ENCODE assay signal across 8 cellular contexts in the genomic region with DNA sequence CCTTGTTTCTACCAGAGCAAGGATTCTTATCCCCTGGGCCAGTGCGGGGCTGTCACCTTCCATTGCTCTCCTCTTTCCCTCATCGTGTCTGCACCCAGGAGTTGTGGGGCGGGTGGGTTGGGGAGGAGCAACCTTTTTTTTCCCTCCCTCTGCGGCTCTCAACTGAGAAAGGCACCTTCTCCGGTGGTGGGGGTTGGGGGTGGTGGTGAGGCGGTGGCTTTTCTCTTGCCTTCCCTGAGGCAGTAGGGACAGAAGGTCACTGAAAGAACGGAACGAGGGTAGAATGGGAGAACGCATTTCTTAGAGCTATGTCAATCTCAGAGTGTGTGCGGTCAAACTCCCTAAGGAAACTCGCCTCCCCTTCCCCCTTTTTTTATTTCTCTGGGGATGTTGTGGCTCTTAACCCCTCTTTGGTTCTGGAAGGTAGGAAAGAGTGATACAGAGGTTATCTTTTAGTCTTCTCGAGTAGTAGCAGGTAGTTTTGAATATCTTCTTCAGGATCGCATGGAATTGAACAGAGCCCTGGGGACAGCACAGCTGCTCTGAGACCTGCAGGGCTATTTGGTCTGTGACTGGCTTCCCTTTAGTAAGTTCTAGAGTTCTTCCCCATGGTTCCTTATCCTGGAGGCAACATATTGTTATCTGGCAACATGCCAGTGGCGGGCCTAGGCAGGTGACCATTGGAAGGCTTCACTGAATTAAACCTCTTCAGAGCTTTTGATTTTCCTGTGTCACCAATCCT. TPM values are rescaled to one million over a fixed set of nuclear protein-coding genes. Genes with fewer than 3 reads are reported as not detected.
DNase-seq lines count a peak whose midpoint lies in the region; ATAC-seq and TF ChIP-seq lines count a peak whose summit lies in the region.

No MANE protein-coding gene starts in this region.

- H3K4me3 ChIP-seq in iPS-20b (ENCODE audit: low read length) (peak overlapping the region; percentile 93), skin epidermis (peak overlapping the region; percentile 78 to 97 (median 86))

- no peak overlapping the region for H3K27ac ChIP-seq in iPS-20b (ENCODE audit: low read length)
- peak overlapping the region; percentile 93 to 100 (median 99) for H3K27ac ChIP-seq in skin epidermis

- DNase-seq in DMS79 treated with DMSO at 0.1 percent for 48 hours (lab: John Stamatoyannopoulos, UW) (peak; percentile 2), LHCN-M2 (ENCODE audit: low read depth) (peak; percentile 34), T-helper 9 cell (peak; percentile 45), astrocyte of the hippocampus (ENCODE audit: low read depth, low spot score) (peak; percentile 50), omental fat pad (ENCODE audit: low spot score) (no peak)

- peaks cover 3% of the 10 kb centered on the region; the same call in 1 of the 2 replicates for H3K36me3 ChIP-seq in iPS-20b (ENCODE audit: insufficient read depth, low read depth, low read length)

- H3K9me3 ChIP-seq in iPS-20b (ENCODE audit: insufficient read depth, low read depth, low read length) = no peaks in the 10 kb centered on the region

- no peaks in the 10 kb centered on the region for H3K27me3 ChIP-seq in iPS-20b (ENCODE audit: insufficient read depth, low read length)

- ATAC-seq in omental fat pad (ENCODE audit: low FRiP score) (no peak), GM21381 (IDR thresholded peaks at IDR 0.05; ENCODE audit: unreplicated experiment) (no peak)

- H3K9ac ChIP-seq in iPS-20b (ENCODE audit: low read depth, low read length) = peak overlapping the region; percentile 95

- H3K4me1 ChIP-seq in iPS-20b (ENCODE audit: insufficient read depth, low read length) = peaks cover 17% of the 10 kb centered on the region

- TF ChIP-seq CTCF in omental fat pad (IDR thresholded peaks at IDR 0.05) = no peak

RNA-seq across cellular contexts. Expression of gene CLTC, which starts 1.0 kb away (rescaled TPM):
- 389 and 434 TPM in 2 replicates for total RNA-seq in LHCN-M2 (2014; rRNA removed)
- 157 TPM for polyA plus RNA-seq in LHCN-M2 (2012)
- total RNA-seq in omental fat pad = 100 to 1,000 TPM; 217 to 241 (median 230) TPM

RNA-seq across cellular contexts. Expression of gene DHX40, which starts 55.3 kb away (rescaled TPM):
- 39.2 and 39.7 TPM in 2 replicates for total RNA-seq in LHCN-M2 (2014; rRNA removed)
- 11.9 TPM for polyA plus RNA-seq in LHCN-M2 (2012)
- 10 to 100 TPM; 21.6 to 51.7 (median 32.6) TPM for total RNA-seq in omental fat pad
